In genomic region chr3:141876381-141876890, GRCh38 we compare ENCODE assay signal across 8 cellular contexts. TPM values are rescaled to one million over a fixed set of nuclear protein-coding genes. Genes with fewer than 3 reads are reported as not detected.
DNase-seq lines count a peak whose midpoint lies in the region; ATAC-seq and TF ChIP-seq lines count a peak whose summit lies in the region.

Gene ATP1B3, plus strand, starts transcription at chr3:141876643. Its CDS starts 159 bp downstream, at chr3:141876802.

- in situ Hi-C loops in endometrial microvascular endothelial cells (cut with HindIII; ENCODE audit: inconsistent ontology term, low pct_unique_long_range_greater_than_20kb, low sequenced_read_pairs) = loop anchor here (10.0 to 25.0 kb wide), 2 partner anchors 89 to 222 kb away; no protein-coding TSS in a partner anchor

- peak; percentile 64 for ATAC-seq in CD8-positive, alpha-beta T cell
- ATAC-seq in GM19452 (IDR thresholded peaks at IDR 0.05; ENCODE audit: unreplicated experiment) (peak; percentile 75), HG03571 (IDR thresholded peaks at IDR 0.05; ENCODE audit: unreplicated experiment) (peak; percentile 73)
- peak; percentile 82 for ATAC-seq in activated CD8-positive, alpha-beta memory T cell treated with anti-CD3 and anti-CD28 coated beads, Interleukin-2, amount 10 ng/mL, durations not matched to agents 7 days and 5 days

- H3K4me3 ChIP-seq in CD8-positive, alpha-beta T cell (ENCODE audit: low read depth, low read length) = peak within 1 kb of the TSS; percentile 88

- no peaks in the 10 kb centered on the region for H3K27me3 ChIP-seq in CD8-positive, alpha-beta T cell (ENCODE audit: insufficient read depth, low read length)

- no peaks in the 10 kb centered on the region for H3K9me3 Mint-ChIP-seq in CD8-positive, alpha-beta T cell
- no peaks in the 10 kb centered on the region for H3K9me3 Mint-ChIP-seq in activated CD8-positive, alpha-beta memory T cell treated with anti-CD3 and anti-CD28 coated beads, Interleukin-2, amount 10 ng/mL, durations not matched to agents 7 days and 5 days (ENCODE audit: low read depth)
- H3K9me3 Mint-ChIP-seq in mesothelial cell of epicardium = no peaks in the 10 kb centered on the region

- peak in 6 of 7 experiments; percentile 68 to 88 (median 76) for DNase-seq in CD8-positive, alpha-beta T cell
- peak; percentile 90 for DNase-seq in NOMO-1 treated with DMSO at 0.1 percent for 48 hours (lab: John Stamatoyannopoulos, UW; ENCODE audit: unreplicated experiment)
- DNase-seq in activated CD8-positive, alpha-beta memory T cell treated with anti-CD3 and anti-CD28 coated beads, Interleukin-2, amount 10 ng/mL, durations not matched to agents 7 days and 5 days = peak; percentile 86
- peak; percentile 70 to 83 for DNase-seq in mesothelial cell of epicardium (ENCODE audit: low spot score in 2 of 2, unreplicated experiment in 2 of 2)
- peak; percentile 66 to 74 for DNase-seq in stimulated activated CD8-positive, alpha-beta memory T cell treated with anti-CD3 and anti-CD28 coated beads, Interleukin-15, amount 100 ng/mL, for 4 hours (ENCODE audit: low read depth in 2 of 2)

- no peak for TF ChIP-seq CTCF in CD8-positive, alpha-beta T cell (IDR thresholded peaks at IDR 0.05)
- TF ChIP-seq CTCF in mesothelial cell of epicardium (IDR thresholded peaks at IDR 0.05; ENCODE audit: unreplicated experiment) = no peak

- H3K27me3 Mint-ChIP-seq in CD8-positive, alpha-beta T cell (ENCODE audit: low read depth) = no peaks in the 10 kb centered on the region
- no peaks in the 10 kb centered on the region for H3K27me3 Mint-ChIP-seq in activated CD8-positive, alpha-beta memory T cell treated with anti-CD3 and anti-CD28 coated beads, Interleukin-2, amount 10 ng/mL, durations not matched to agents 7 days and 5 days
- no peaks in the 10 kb centered on the region for H3K27me3 Mint-ChIP-seq in mesothelial cell of epicardium (ENCODE audit: low read depth)

- H3K27ac Mint-ChIP-seq in CD8-positive, alpha-beta T cell = peak within 1 kb of the TSS; percentile 90
- H3K27ac Mint-ChIP-seq in activated CD8-positive, alpha-beta memory T cell treated with anti-CD3 and anti-CD28 coated beads, Interleukin-2, amount 10 ng/mL, durations not matched to agents 7 days and 5 days = peak within 1 kb of the TSS; percentile 95
- peak within 1 kb of the TSS; percentile 97 for H3K27ac Mint-ChIP-seq in mesothelial cell of epicardium

- H3K9me3 ChIP-seq in CD8-positive, alpha-beta T cell (ENCODE audit: low read length) = no peaks in the 10 kb centered on the region

- peaks cover 35% of the 10 kb centered on the region for H3K4me1 Mint-ChIP-seq in CD8-positive, alpha-beta T cell (ENCODE audit: low read depth)
- H3K4me1 Mint-ChIP-seq in activated CD8-positive, alpha-beta memory T cell treated with anti-CD3 and anti-CD28 coated beads, Interleukin-2, amount 10 ng/mL, durations not matched to agents 7 days and 5 days = peaks cover 37% of the 10 kb centered on the region
- H3K4me1 Mint-ChIP-seq in mesothelial cell of epicardium = peaks cover 40% of the 10 kb centered on the region

- intact Hi-C loops in CD8-positive, alpha-beta T cell (cut with DNase I, micrococcal nuclease) = loop anchor here (1.0 to 10.0 kb wide), 13 partner anchors 36 to 1246 kb away; partner anchors contain the start of genes TFDP2 (in 2 of the 2), XRN1 (in 2 of the 2), GK5 (in 1 of the 2) and PXYLP1 (in 1 of the 2)

- H3K4me1 ChIP-seq in CD8-positive, alpha-beta T cell (ENCODE audit: insufficient read depth, low read length) = peaks cover 19% of the 10 kb centered on the region

- peaks cover 3% of the 10 kb centered on the region for H3K36me3 Mint-ChIP-seq in CD8-positive, alpha-beta T cell
- H3K36me3 Mint-ChIP-seq in activated CD8-positive, alpha-beta memory T cell treated with anti-CD3 and anti-CD28 coated beads, Interleukin-2, amount 10 ng/mL, durations not matched to agents 7 days and 5 days = peaks cover 19% of the 10 kb centered on the region
- H3K36me3 Mint-ChIP-seq in mesothelial cell of epicardium = peaks cover 5% of the 10 kb centered on the region

- POLR2A ChIA-PET in CD8-positive, alpha-beta T cell (lab: Charles Lee) = interaction anchor here (0.7 to 4.1 kb wide), 8 partner anchors 10 to 137 kb away, joined by 3 to 40 read pairs (median 3); partner anchors contain the start of gene RNF7

- CTCF ChIA-PET in CD8-positive, alpha-beta T cell (lab: Charles Lee) = interaction anchor here (0.8 to 1.1 kb wide), 2 partner anchors 20 to 37 kb away, joined by 3 to 4 read pairs; no protein-coding TSS in a partner anchor
- CTCF ChIA-PET in activated CD8-positive, alpha-beta memory T cell treated with anti-CD3 and anti-CD28 coated beads, Interleukin-2, amount 10 ng/mL, durations not matched to agents 7 days and 5 days (lab: Charles Lee) = interaction anchor here (1.1 to 4.3 kb wide), 6 partner anchors 10 to 138 kb away, joined by 3 to 42 read pairs (median 10); partner anchors contain the start of gene RNF7

- H3K36me3 ChIP-seq in CD8-positive, alpha-beta T cell (ENCODE audit: insufficient read depth, low read length) = no peaks in the 10 kb centered on the region

- peak within 1 kb of the TSS; percentile 79 for H3K27ac ChIP-seq in CD8-positive, alpha-beta T cell (ENCODE audit: low read depth, low read length)

- H3K4me3 Mint-ChIP-seq in CD8-positive, alpha-beta T cell = peak within 1 kb of the TSS; percentile 92
- H3K4me3 Mint-ChIP-seq in activated CD8-positive, alpha-beta memory T cell treated with anti-CD3 and anti-CD28 coated beads, Interleukin-2, amount 10 ng/mL, durations not matched to agents 7 days and 5 days = peak within 1 kb of the TSS; percentile 90
- peak within 1 kb of the TSS; percentile 87 for H3K4me3 Mint-ChIP-seq in mesothelial cell of epicardium

RNA-seq across cellular contexts. Expression of gene ATP1B3, which starts in this region (rescaled TPM):
- 10 to 100 TPM; 64.5 to 69.5 TPM for total RNA-seq in CD8-positive, alpha-beta T cell
- 100 to 1,000 TPM in 1 of 2 experiments, 10 to 100 TPM in 1; 94.9 to 135 TPM for total RNA-seq in activated CD8-positive, alpha-beta memory T cell treated with anti-CD3 and anti-CD28 coated beads, Interleukin-2, amount 10 ng/mL, durations not matched to agents 7 days and 5 days
- total RNA-seq in endometrial microvascular endothelial cells (ENCODE audit: inconsistent ontology term) (159 TPM), mesothelial cell of epicardium (139 to 154 TPM (median 149 TPM) in 3 replicates)

Comparison
In these comparisons a context has a peak if more than half of its experiments do, and no peak if none do; other contexts are left out.
1. Peak in every context shown above with its lines: DNase-seq, ATAC-seq, H3K4me3 ChIP-seq and H3K27ac ChIP-seq.